In the genomic region with DNA sequence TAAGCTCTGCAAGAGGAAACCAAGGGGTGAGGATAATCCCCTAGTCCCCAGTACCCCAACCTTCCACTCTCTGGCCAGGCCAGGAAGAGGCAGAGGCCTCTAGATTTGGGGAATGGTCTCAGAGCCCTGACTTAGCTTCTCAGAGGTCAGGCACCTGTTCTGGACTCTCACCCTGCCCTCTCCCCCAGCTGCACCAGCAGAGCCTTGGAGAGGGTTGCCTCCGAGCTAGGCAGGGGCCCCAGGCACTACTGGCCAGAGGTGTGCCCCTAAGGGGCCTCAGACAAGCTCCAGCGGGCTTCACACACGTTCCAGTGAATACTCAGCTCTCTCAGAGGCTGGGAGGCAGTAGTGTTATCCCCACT, we compare ENCODE assay signal across 9 cellular contexts. TPM values are rescaled to one million over a fixed set of nuclear protein-coding genes. Genes with fewer than 3 reads are reported as not detected.
DNase-seq lines count a peak whose midpoint lies in the region; ATAC-seq and TF ChIP-seq lines count a peak whose summit lies in the region.
"Had no signal": no experiment of that assay in that cellular context is flagged by ENCODE, and none has a peak within 500 bp of the region (broad histone marks: within the 10 kb centered on the region; RNA-seq: fewer than 3 reads in every experiment).

No MANE protein-coding gene starts in this region.

- H3K9ac ChIP-seq in iPS-20b (ENCODE audit: low read depth, low read length), result peak overlapping the region; percentile 56; the same call in 1 of the 2 replicates

- H3K9me3 Mint-ChIP-seq in activated B cell treated with CpG ODN at 0.5 μM for 24 hours, result no peaks in the 10 kb centered on the region
- no peaks in the 10 kb centered on the region for H3K9me3 Mint-ChIP-seq in stimulated activated naive B cell treated with anti-CD40 and anti-IgM and Interleukin-4, amounts not matched to agents 10 μg/mL and 1 μg/mL and 100 μg/mL, for 72 hours

- intact Hi-C loops in activated B cell treated with CpG ODN at 0.5 μM for 24 hours (cut with micrococcal nuclease), result loop anchor here (1.0 to 2.0 kb wide), 5 partner anchors 14 to 94 kb away; partner anchors contain the start of genes MAPK8IP1 and SLC35C1

- POLR2A ChIA-PET in activated B cell treated with CpG ODN at 0.5 μM for 24 hours (lab: Charles Lee), result interaction anchor here (0.6 to 1.3 kb wide), 6 partner anchors 17 to 1366 kb away, joined by 3 to 6 read pairs (median 4); partner anchors contain the start of gene PEX16

- H3K27me3 ChIP-seq in HAP-1 (ENCODE audit: low read depth) (no peaks in the 10 kb centered on the region), iPS-20b (ENCODE audit: insufficient read depth, low read length) (peaks cover 10% of the 10 kb centered on the region)

- H3K4me3 Mint-ChIP-seq in activated B cell treated with CpG ODN at 0.5 μM for 24 hours, result peak overlapping the region; percentile 76
- H3K4me3 Mint-ChIP-seq in stimulated activated naive B cell treated with anti-CD40 and anti-IgM and Interleukin-4, amounts not matched to agents 10 μg/mL and 1 μg/mL and 100 μg/mL, for 72 hours, result peak overlapping the region; percentile 75 to 84

- no peaks in the 10 kb centered on the region for H3K9me3 ChIP-seq in HAP-1
- H3K9me3 ChIP-seq in iPS-20b (ENCODE audit: insufficient read depth, low read depth, low read length), result no peaks in the 10 kb centered on the region

- no peak for TF ChIP-seq CTCF in activated B cell treated with CpG ODN at 0.5 μM for 24 hours (IDR thresholded peaks at IDR 0.05)

- no peaks in the 10 kb centered on the region for H3K36me3 Mint-ChIP-seq in activated B cell treated with CpG ODN at 0.5 μM for 24 hours (ENCODE audit: low read depth)
- H3K36me3 Mint-ChIP-seq in stimulated activated naive B cell treated with anti-CD40 and anti-IgM and Interleukin-4, amounts not matched to agents 10 μg/mL and 1 μg/mL and 100 μg/mL, for 72 hours, result peaks cover 1 to 7% of the 10 kb centered on the region in 2 donors

- ATAC-seq in activated B cell treated with CpG ODN at 0.5 μM for 24 hours (ENCODE audit: low read depth), result no peak
- ATAC-seq in stimulated activated naive B cell treated with anti-CD40 and anti-IgM and Interleukin-4, amounts not matched to agents 10 μg/mL and 1 μg/mL and 100 μg/mL, for 72 hours (replicated peaks), result peak in 1 of 2 donors; percentile 4
- no peak for ATAC-seq in HG02763 (IDR thresholded peaks at IDR 0.05; ENCODE audit: unreplicated experiment)

- peaks cover 28% of the 10 kb centered on the region for H3K27me3 Mint-ChIP-seq in activated B cell treated with CpG ODN at 0.5 μM for 24 hours
- H3K27me3 Mint-ChIP-seq in stimulated activated naive B cell treated with anti-CD40 and anti-IgM and Interleukin-4, amounts not matched to agents 10 μg/mL and 1 μg/mL and 100 μg/mL, for 72 hours, result peaks cover 15 to 49% of the 10 kb centered on the region in 2 donors

- H3K27ac Mint-ChIP-seq in activated B cell treated with CpG ODN at 0.5 μM for 24 hours, result no peak overlapping the region
- H3K27ac Mint-ChIP-seq in stimulated activated naive B cell treated with anti-CD40 and anti-IgM and Interleukin-4, amounts not matched to agents 10 μg/mL and 1 μg/mL and 100 μg/mL, for 72 hours, result peak overlapping the region; percentile 73

- peak overlapping the region; percentile 48 for H3K4me3 ChIP-seq in HAP-1
- peak overlapping the region; percentile 73; the same call in 1 of the 2 replicates for H3K4me3 ChIP-seq in iPS-20b (ENCODE audit: low read length)

- H3K36me3 ChIP-seq in HAP-1 (replicated peaks) (no peaks in the 10 kb centered on the region; the same call in 1 of the 2 replicates), iPS-20b (ENCODE audit: insufficient read depth, low read depth, low read length) (peaks cover 9% of the 10 kb centered on the region)

- in situ Hi-C loops in HAP-1 (cut with MboI; ENCODE audit: low sequenced_read_pairs) (no loop called here), KBM-7 (cut with MboI; ENCODE audit: low pct_unique_long_range_greater_than_20kb, low sequenced_read_pairs) (no loop called here)

- peaks cover 6% of the 10 kb centered on the region for H3K4me1 ChIP-seq in HAP-1
- H3K4me1 ChIP-seq in iPS-20b (ENCODE audit: insufficient read depth, low read length), result peaks cover 7% of the 10 kb centered on the region; the same call in 1 of the 2 replicates

- no peak for DNase-seq in HAP-1 (ENCODE audit: low spot score in 2 of 2)
- DNase-seq in activated B cell treated with CpG ODN at 0.5 μM for 24 hours, result no peak
- DNase-seq in stimulated activated naive B cell treated with anti-CD40 and anti-IgM and Interleukin-4, amounts not matched to agents 10 μg/mL and 1 μg/mL and 100 μg/mL, for 72 hours, result no peak
- DNase-seq in epidermal melanocyte (ENCODE audit: insufficient read length, low spot score), result no peak
- no peak for DNase-seq in KBM-7

- CTCF ChIA-PET in activated B cell treated with CpG ODN at 0.5 μM for 24 hours (lab: Charles Lee), result interaction anchor here (2.1 kb wide), 1 partner anchor 66 kb away, joined by 5 read pairs; no protein-coding TSS in a partner anchor

- H3K4me1 Mint-ChIP-seq in activated B cell treated with CpG ODN at 0.5 μM for 24 hours, result peaks cover 8% of the 10 kb centered on the region
- peaks cover 9 to 19% of the 10 kb centered on the region in 2 donors for H3K4me1 Mint-ChIP-seq in stimulated activated naive B cell treated with anti-CD40 and anti-IgM and Interleukin-4, amounts not matched to agents 10 μg/mL and 1 μg/mL and 100 μg/mL, for 72 hours

- no peak overlapping the region for H3K27ac ChIP-seq in iPS-20b (ENCODE audit: low read length)

RNA-seq across cellular contexts. Expression of gene FREY1, which starts 8.0 kb away (rescaled TPM):
- 3.9 and 4.6 TPM in 2 replicates for total RNA-seq in activated B cell treated with CpG ODN at 0.5 μM for 24 hours
- total RNA-seq: kidney epithelial cell had no signal

RNA-seq across cellular contexts. Expression of gene MAPK8IP1, which starts 13.6 kb away (rescaled TPM):
- 1.9 and 3.4 TPM in 2 replicates for total RNA-seq in activated B cell treated with CpG ODN at 0.5 μM for 24 hours

RNA-seq across cellular contexts. Expression of gene PEX16, which starts 18.6 kb away (rescaled TPM):
- total RNA-seq in activated B cell treated with CpG ODN at 0.5 μM for 24 hours, result 72.0 and 77.7 TPM in 2 replicates

RNA-seq across cellular contexts. Expression of gene LARGE2, which starts 23.4 kb away (rescaled TPM):
- 47.4 and 59.7 TPM in 2 replicates for total RNA-seq in activated B cell treated with CpG ODN at 0.5 μM for 24 hours
- total RNA-seq: LHCN-M2 had no signal

RNA-seq across cellular contexts. Expression of gene CRY2, which starts 51.8 kb away (rescaled TPM):
- 47.5 and 56.8 TPM in 2 replicates for total RNA-seq in activated B cell treated with CpG ODN at 0.5 μM for 24 hours
